12 cellular contexts compared by ENCODE assay signal in genomic region chr4:52711271-52711670, GRCh38. TPM values are rescaled to one million over a fixed set of nuclear protein-coding genes. Genes with fewer than 3 reads are reported as not detected.
DNase-seq lines count a peak whose midpoint lies in the region; ATAC-seq and TF ChIP-seq lines count a peak whose summit lies in the region.
"Had no signal": no experiment of that assay in that cellular context is flagged by ENCODE, and none has a peak within 500 bp of the region (broad histone marks: within the 10 kb centered on the region; RNA-seq: fewer than 3 reads in every experiment).

No MANE protein-coding gene starts in this region.

- H3K14ac ChIP-seq in H9 (ENCODE audit: insufficient read depth, low read length), result no peak overlapping the region

- no peak overlapping the region for H2AFZ ChIP-seq in H9 (ENCODE audit: low read length)

- H3K79me2 ChIP-seq in H9 (ENCODE audit: insufficient read depth, low read length), result peaks cover 9% of the 10 kb centered on the region; the same call in 1 of the 2 replicates
- peaks cover 16% of the 10 kb centered on the region for H3K79me2 ChIP-seq in mesendoderm (ENCODE audit: control insufficient read depth, insufficient read depth, low read length)

- H2BK5ac ChIP-seq in H9 (ENCODE audit: insufficient read length, low read length), result no peak overlapping the region
- no peak overlapping the region for H2BK5ac ChIP-seq in mesendoderm (ENCODE audit: low read length)

- H3K36me3 Mint-ChIP-seq in CD4-positive, alpha-beta T cell (ENCODE audit: low read depth), result peaks cover 42% of the 10 kb centered on the region
- H3K36me3 Mint-ChIP-seq in H9 (ENCODE audit: insufficient read depth in 1 of 3, low read depth in 3 of 3), result peaks cover 31 to 36% (median 33%) of the 10 kb centered on the region in 3 experiments
- peaks cover 34% of the 10 kb centered on the region for H3K36me3 Mint-ChIP-seq in activated CD8-positive, alpha-beta T cell treated with anti-CD3 and anti-CD28 coated beads, Interleukin-2, amount 10 ng/mL, durations not matched to agents 7 days and 5 days (ENCODE audit: low read depth)

- H2BK120ac ChIP-seq in H9 (ENCODE audit: low read depth, low read length, poor library complexity, severe bottlenecking) (no peak overlapping the region), mesendoderm (ENCODE audit: low read depth, low read length) (no peak overlapping the region)

- TF ChIP-seq CTCF in CD4-positive, alpha-beta T cell (IDR thresholded peaks at IDR 0.05), result no peak
- TF ChIP-seq CTCF in H9 (conservative IDR thresholded peaks at IDR 0.05), result no peak

- H4K20me1 ChIP-seq in H9 (ENCODE audit: control insufficient read depth, insufficient read depth, insufficient read length), result no peaks in the 10 kb centered on the region

- H3K4me1 Mint-ChIP-seq in CD4-positive, alpha-beta T cell (ENCODE audit: low read depth), result peaks cover 40% of the 10 kb centered on the region
- peaks cover 42 to 50% of the 10 kb centered on the region in 2 experiments for H3K4me1 Mint-ChIP-seq in H9
- H3K4me1 Mint-ChIP-seq in activated CD8-positive, alpha-beta T cell treated with anti-CD3 and anti-CD28 coated beads, Interleukin-2, amount 10 ng/mL, durations not matched to agents 7 days and 5 days (ENCODE audit: low read depth), result peaks cover 46% of the 10 kb centered on the region

- H2BK12ac ChIP-seq in H9 (ENCODE audit: insufficient read length, low read depth, low read length), result no peak overlapping the region

- no peak overlapping the region for H3K23ac ChIP-seq in H9 (ENCODE audit: insufficient read length, low read depth, low read length)
- no peak overlapping the region for H3K23ac ChIP-seq in mesendoderm (ENCODE audit: low read length)

- H3K56ac ChIP-seq in H9 (ENCODE audit: insufficient read length, low read depth, low read length) (no peak overlapping the region), mesendoderm (ENCODE audit: low read length) (no peak overlapping the region)

- DNase-seq in CD4-positive, alpha-beta T cell, result no peak
- DNase-seq in H9, result no peak
- no peak for DNase-seq in activated CD8-positive, alpha-beta T cell treated with anti-CD3 and anti-CD28 coated beads, Interleukin-2, amount 10 ng/mL, durations not matched to agents 7 days and 5 days
- no peak for DNase-seq in mesendoderm
- no peak for DNase-seq in NCI-H1105 treated with DMSO at 0.1 percent for 48 hours (lab: John Stamatoyannopoulos, UW)
- no peak for DNase-seq in NCI-H524 (lab: John Stamatoyannopoulos, UW)
- DNase-seq in HuH-7 (ENCODE audit: low spot score), result no peak
- no peak for DNase-seq in midbrain (lab: John Stamatoyannopoulos, UW)
- DNase-seq: activated CD4-positive, alpha-beta T cell treated with anti-CD3 and anti-CD28 coated beads for 1 hour; NCI-H1930; posterior cingulate gyrus; tibial artery had no signal

- no peak for ATAC-seq in CD4-positive, alpha-beta T cell (ENCODE audit: poor library complexity)
- ATAC-seq in activated CD8-positive, alpha-beta T cell treated with anti-CD3 and anti-CD28 coated beads, Interleukin-2, amount 10 ng/mL, durations not matched to agents 7 days and 5 days, result no peak

- no peak overlapping the region for H3T11ph ChIP-seq in H9 (ENCODE audit: low read length)

- H3K4me3 ChIP-seq in mesendoderm (ENCODE audit: low read length), result no peak overlapping the region

- H3K9ac ChIP-seq in H9 (ENCODE audit: extremely low read depth, insufficient read length, low read length) (no peak overlapping the region), mesendoderm (ENCODE audit: low read length) (no peak overlapping the region)

- intact Hi-C loops in CD4-positive, alpha-beta T cell (cut with DNase I, micrococcal nuclease), result loop anchor here (2.0 to 10.0 kb wide), 4 partner anchors 50 to 656 kb away; partner anchors contain the start of genes RASL11B (in 1 of the 2), SCFD2 (in 1 of the 2) and USP46 (in 1 of the 2)

- H3K27me3 Mint-ChIP-seq in CD4-positive, alpha-beta T cell, result no peaks in the 10 kb centered on the region
- H3K27me3 Mint-ChIP-seq in H9 (ENCODE audit: low read depth), result peaks cover 5% of the 10 kb centered on the region
- H3K27me3 Mint-ChIP-seq in activated CD8-positive, alpha-beta T cell treated with anti-CD3 and anti-CD28 coated beads, Interleukin-2, amount 10 ng/mL, durations not matched to agents 7 days and 5 days (ENCODE audit: low read depth), result peaks cover 8% of the 10 kb centered on the region

- H3K4ac ChIP-seq in H9 (ENCODE audit: low read depth, low read length) (no peak overlapping the region), mesendoderm (ENCODE audit: low read depth, low read length) (no peak overlapping the region)

- peaks cover 6% of the 10 kb centered on the region for H3K36me3 ChIP-seq in mesendoderm (ENCODE audit: control insufficient read depth, insufficient read depth, low read length)

- H3K4me3 Mint-ChIP-seq in CD4-positive, alpha-beta T cell, result peak overlapping the region; percentile 86
- peak overlapping the region; percentile 79 to 93 for H3K4me3 Mint-ChIP-seq in H9
- peak overlapping the region; percentile 38 for H3K4me3 Mint-ChIP-seq in activated CD8-positive, alpha-beta T cell treated with anti-CD3 and anti-CD28 coated beads, Interleukin-2, amount 10 ng/mL, durations not matched to agents 7 days and 5 days

- H3K27ac ChIP-seq in CD4-positive, alpha-beta T cell (ENCODE audit: low read depth, low read length), result no peak overlapping the region
- H3K27ac ChIP-seq in H9 (ENCODE audit: insufficient read length, low read depth, low read length), result no peak overlapping the region
- H3K27ac ChIP-seq in mesendoderm (ENCODE audit: low read depth, low read length), result no peak overlapping the region

- H3K4me1 ChIP-seq in H9 (ENCODE audit: insufficient read depth, low read length), result peaks cover 15% of the 10 kb centered on the region
- H3K4me1 ChIP-seq in mesendoderm (ENCODE audit: control insufficient read depth, low read depth, low read length), result peaks cover 2% of the 10 kb centered on the region

- H4K8ac ChIP-seq in H9 (replicated peaks; ENCODE audit: insufficient read length, low read depth, low read length), result no peak overlapping the region
- no peak overlapping the region for H4K8ac ChIP-seq in mesendoderm (ENCODE audit: low read depth, low read length)

- H3K18ac ChIP-seq in H9 (ENCODE audit: insufficient read length, low read depth, low read length), result no peak overlapping the region
- H3K18ac ChIP-seq in mesendoderm (ENCODE audit: low read length), result no peak overlapping the region

- no peaks in the 10 kb centered on the region for H3K9me3 ChIP-seq in CD4-positive, alpha-beta T cell (ENCODE audit: control insufficient read depth, low read length)
- H3K9me3 ChIP-seq in H9 (ENCODE audit: control insufficient read depth, low read depth, low read length), result no peaks in the 10 kb centered on the region
- H3K9me3 ChIP-seq: tibial artery had no signal

- no peaks in the 10 kb centered on the region for H3K27me3 ChIP-seq in CD4-positive, alpha-beta T cell (ENCODE audit: control insufficient read depth, insufficient read depth, low read length)
- H3K27me3 ChIP-seq in H9 (ENCODE audit: insufficient read depth, low read length) (no peaks in the 10 kb centered on the region), mesendoderm (ENCODE audit: insufficient read depth, low read length, poor library complexity) (no peaks in the 10 kb centered on the region)
- H3K27me3 ChIP-seq: tibial artery had no signal

- H3K23me2 ChIP-seq in H9 (ENCODE audit: insufficient read length, low read depth, low read length, poor library complexity, severe bottlenecking), result peaks cover 17% of the 10 kb centered on the region

- CTCF ChIA-PET in CD4-positive, alpha-beta T cell (lab: Charles Lee), result interaction anchor here (1.8 kb wide), 1 partner anchor 11 kb away, joined by 4 read pairs; no protein-coding TSS in a partner anchor
- CTCF ChIA-PET in activated CD8-positive, alpha-beta T cell treated with anti-CD3 and anti-CD28 coated beads, Interleukin-2, amount 10 ng/mL, durations not matched to agents 7 days and 5 days (lab: Charles Lee), result interaction anchor here (1.6 kb wide), 1 partner anchor 15 kb away, joined by 4 read pairs; no protein-coding TSS in a partner anchor

- POLR2A ChIA-PET in CD4-positive, alpha-beta T cell (lab: Charles Lee), result interaction anchor here (1.4 to 3.9 kb wide), 7 partner anchors 10 to 1351 kb away, joined by 3 to 149 read pairs (median 13); partner anchors contain the start of genes DCUN1D4 and USP46
- POLR2A ChIA-PET in activated CD8-positive, alpha-beta T cell treated with anti-CD3 and anti-CD28 coated beads, Interleukin-2, amount 10 ng/mL, durations not matched to agents 7 days and 5 days (lab: Charles Lee), result interaction anchor here (0.6 to 3.3 kb wide), 4 partner anchors 11 to 666 kb away, joined by 3 to 80 read pairs (median 14); partner anchors contain the start of gene USP46

- H2BK20ac ChIP-seq in H9 (ENCODE audit: low read depth, low read length, poor library complexity, severe bottlenecking), result no peak overlapping the region

- H2BK15ac ChIP-seq in H9 (ENCODE audit: low read depth, low read length), result no peak overlapping the region
- no peak overlapping the region for H2BK15ac ChIP-seq in mesendoderm (replicated peaks; ENCODE audit: low read depth)

- H4K91ac ChIP-seq in H9 (ENCODE audit: insufficient read length, low read depth, low read length), result no peak overlapping the region

- H2AK5ac ChIP-seq in H9 (ENCODE audit: insufficient read length, low read length) (no peak overlapping the region), mesendoderm (ENCODE audit: low read length) (no peak overlapping the region)

- no CpG with 5 or more reads among the region's 1 CpG for WGBS in H9 (ENCODE audit: extremely low coverage, insufficient read length, low lambda C conversion rate)
- no CpG with 5 or more reads among the region's 1 CpG for WGBS in mesendoderm (ENCODE audit: extremely low coverage, insufficient coverage, low lambda C conversion rate)

- peak overlapping the region; percentile 76 for H3K4me2 ChIP-seq in H9 (ENCODE audit: insufficient read depth, insufficient read length, low read length)
- no peak overlapping the region for H3K4me2 ChIP-seq in mesendoderm (ENCODE audit: low read length)

- H4K5ac ChIP-seq in H9 (ENCODE audit: insufficient read length, low read depth, low read length) (no peak overlapping the region), mesendoderm (ENCODE audit: low read length) (peak overlapping the region; percentile 48)

- H3K27ac Mint-ChIP-seq in CD4-positive, alpha-beta T cell, result peak overlapping the region; percentile 99
- no peak overlapping the region for H3K27ac Mint-ChIP-seq in H9
- peak overlapping the region; percentile 77 for H3K27ac Mint-ChIP-seq in activated CD8-positive, alpha-beta T cell treated with anti-CD3 and anti-CD28 coated beads, Interleukin-2, amount 10 ng/mL, durations not matched to agents 7 days and 5 days

- no peaks in the 10 kb centered on the region for H3K9me3 Mint-ChIP-seq in CD4-positive, alpha-beta T cell
- H3K9me3 Mint-ChIP-seq in H9, result no peaks in the 10 kb centered on the region
- no peaks in the 10 kb centered on the region for H3K9me3 Mint-ChIP-seq in activated CD8-positive, alpha-beta T cell treated with anti-CD3 and anti-CD28 coated beads, Interleukin-2, amount 10 ng/mL, durations not matched to agents 7 days and 5 days (ENCODE audit: insufficient read depth)

- H3K79me1 ChIP-seq in H9 (ENCODE audit: insufficient read depth, low read depth, low read length, poor library complexity, severe bottlenecking), result peaks cover 5% of the 10 kb centered on the region
- peaks cover 6% of the 10 kb centered on the region for H3K79me1 ChIP-seq in mesendoderm (ENCODE audit: low read length)

RNA-seq across cellular contexts. Expression of gene ERVMER34-1, which starts 40.0 kb away (rescaled TPM):
- total RNA-seq in CD4-positive, alpha-beta T cell, result not detected
- 14.4 and 15.5 TPM in 2 replicates for total RNA-seq in H9 (2021)
- total RNA-seq in activated CD8-positive, alpha-beta T cell treated with anti-CD3 and anti-CD28 coated beads, Interleukin-2, amount 10 ng/mL, durations not matched to agents 7 days and 5 days, result not detected
- polyA plus RNA-seq in mesendoderm (2013, experiment 1 of 2), result 15.7 TPM
- polyA plus RNA-seq in mesendoderm (2013, experiment 2 of 2), result 15.7 TPM

RNA-seq across cellular contexts. Expression of gene USP46, which starts 52.2 kb away (rescaled TPM):
- 10 to 100 TPM in 1 of 2 experiments, 1 to 10 TPM in 1; 6.8 to 10.5 TPM for total RNA-seq in CD4-positive, alpha-beta T cell
- 53.6 and 59.8 TPM in 2 replicates for total RNA-seq in H9 (2021)
- total RNA-seq in activated CD8-positive, alpha-beta T cell treated with anti-CD3 and anti-CD28 coated beads, Interleukin-2, amount 10 ng/mL, durations not matched to agents 7 days and 5 days, result 1 to 10 TPM; 3.8 to 4.6 TPM
- 38.4 TPM for polyA plus RNA-seq in mesendoderm (2013, experiment 1 of 2)
- 41.2 TPM for polyA plus RNA-seq in mesendoderm (2013, experiment 2 of 2)

Comparison
In these comparisons a context has a peak if more than half of its experiments do, and no peak if none do; other contexts are left out.
1. H3K27ac Mint-ChIP-seq: peak in CD4-positive, alpha-beta T cell (single experiment) and activated CD8-positive, alpha-beta T cell treated with anti-CD3 and anti-CD28 coated beads, Interleukin-2, amount 10 ng/mL, durations not matched to agents 7 days and 5 days (single experiment); none in H9 (0 of 3).
2. RNA of gene ERVMER34-1, which starts 40.0 kb away (total RNA-seq): 14.4 to 15.5 TPM in H9; not detected in CD4-positive, alpha-beta T cell and not detected in activated CD8-positive, alpha-beta T cell treated with anti-CD3 and anti-CD28 coated beads, Interleukin-2, amount 10 ng/mL, durations not matched to agents 7 days and 5 days; every median in the first group is over 10 times any median in the second.
3. Peak in every context shown above with its lines, with median percentiles within 50 percentile points of each other: H3K4me3 Mint-ChIP-seq.